13 cellular contexts compared by ENCODE assay signal in genomic region chr1:203631946-203632345, GRCh38. TPM values are rescaled to one million over a fixed set of nuclear protein-coding genes. Genes with fewer than 3 reads are reported as not detected.
DNase-seq lines count a peak whose midpoint lies in the region; ATAC-seq and TF ChIP-seq lines count a peak whose summit lies in the region.
"Had no signal": no experiment of that assay in that cellular context is flagged by ENCODE, and none has a peak within 500 bp of the region (broad histone marks: within the 10 kb centered on the region; RNA-seq: fewer than 3 reads in every experiment).

No MANE protein-coding gene starts in this region.

- H3K36me3 Mint-ChIP-seq in immature natural killer cell, result peaks cover 5 to 24% (median 9%) of the 10 kb centered on the region in 3 donors

- H3K27me3 ChIP-seq in left ventricle myocardium inferior (ENCODE audit: low read depth) (no peaks in the 10 kb centered on the region), transverse colon (no peaks in the 10 kb centered on the region)

- peak overlapping the region; percentile 81 for H3K4me3 ChIP-seq in left ventricle myocardium inferior
- no peak overlapping the region for H3K4me3 ChIP-seq in transverse colon

- TF ChIP-seq POLR2A in transverse colon (IDR thresholded peaks at IDR 0.05), result no peak

- H3K9me3 ChIP-seq in left ventricle myocardium inferior (replicated peaks) (no peaks in the 10 kb centered on the region), transverse colon (no peaks in the 10 kb centered on the region)

- DNase-seq in left ventricle myocardium inferior, result no peak
- no peak for DNase-seq in Right ventricle myocardium superior
- peak; percentile 53 for DNase-seq in NCI-H748 (lab: John Stamatoyannopoulos, UW; ENCODE audit: unreplicated experiment)
- no peak for DNase-seq in immature natural killer cell
- DNase-seq in transverse colon, result no peak
- no peak for DNase-seq in NCI-H510A treated with DMSO at 0.1 percent for 48 hours (lab: John Stamatoyannopoulos, UW)
- no peak for DNase-seq in DMS 273 (lab: John Stamatoyannopoulos, UW; ENCODE audit: unreplicated experiment)
- DNase-seq: activated B cell treated with CpG ODN at 0.5 μM for 24 hours; left colon; NCI-H1417 treated with DMSO at 0.1 percent for 48 hours; stimulated activated naive CD8-positive, alpha-beta T cell treated with anti-CD3 and anti-CD28 coated beads, Interleukin-15, Interleukin-2, amounts not matched to agents 100 U/mL and 50 U/mL, for 24 hours had no signal

- peaks cover 2 to 14% (median 14%) of the 10 kb centered on the region in 3 donors for H3K27me3 Mint-ChIP-seq in immature natural killer cell (ENCODE audit: low read depth in 3 of 3)
- H3K27me3 Mint-ChIP-seq: activated B cell treated with CpG ODN at 0.5 μM for 24 hours had no signal

- peaks cover 63 to 71% of the 10 kb centered on the region in 2 donors for H3K4me1 Mint-ChIP-seq in immature natural killer cell

- peaks cover 94% of the 10 kb centered on the region for H3K4me1 ChIP-seq in left ventricle myocardium inferior
- peaks cover 11 to 60% (median 42%) of the 10 kb centered on the region in 4 donors for H3K4me1 ChIP-seq in transverse colon

- in situ Hi-C loops in transverse colon (cut with MboI; ENCODE audit: low pct_ligation_motif_present in 1 of 4, low pct_unique_long_range_greater_than_20kb in 1 of 4, low sequenced_read_pairs in 3 of 4), result loop anchor here in 1 of 4 donors (10.0 kb wide), 1 partner anchor 63 kb away; no protein-coding TSS in a partner anchor

- no peak for ATAC-seq in Right ventricle myocardium superior (ENCODE audit: poor library complexity)
- ATAC-seq in GM21390 (IDR thresholded peaks at IDR 0.05; ENCODE audit: unreplicated experiment), result no peak
- ATAC-seq: left colon; stimulated activated naive CD8-positive, alpha-beta T cell treated with anti-CD3 and anti-CD28 coated beads, Interleukin-15, Interleukin-2, amounts not matched to agents 100 U/mL and 50 U/mL, for 24 hours had no signal

- H3K9me3 Mint-ChIP-seq in immature natural killer cell, result no peaks in the 10 kb centered on the region
- H3K9me3 Mint-ChIP-seq: activated B cell treated with CpG ODN at 0.5 μM for 24 hours; dendritic cell treated with granulocyte-macrophage colony-stimulating factor and Interleukin-4, amounts not matched to agents 40 ng/mL and 50 ng/mL, for 4 days had no signal

- peaks cover 21% of the 10 kb centered on the region for H3K36me3 ChIP-seq in left ventricle myocardium inferior
- no peaks in the 10 kb centered on the region for H3K36me3 ChIP-seq in transverse colon

- WGBS in transverse colon (ENCODE audit: low coverage in 1 of 2), 2 donors, result 48 to 75% methylated on average over 2 of the region's 2 CpGs

- peak overlapping the region; percentile 12 to 72 (median 48) for H3K27ac Mint-ChIP-seq in immature natural killer cell
- H3K27ac Mint-ChIP-seq: activated B cell treated with CpG ODN at 0.5 μM for 24 hours; dendritic cell treated with granulocyte-macrophage colony-stimulating factor and Interleukin-4, amounts not matched to agents 40 ng/mL and 50 ng/mL, for 4 days had no signal

- TF ChIP-seq EP300 in transverse colon (IDR thresholded peaks at IDR 0.05; ENCODE audit: low read depth), result no peak

- H3K4me3 Mint-ChIP-seq in immature natural killer cell, result no peak overlapping the region
- H3K4me3 Mint-ChIP-seq: activated B cell treated with CpG ODN at 0.5 μM for 24 hours; dendritic cell treated with granulocyte-macrophage colony-stimulating factor and Interleukin-4, amounts not matched to agents 40 ng/mL and 50 ng/mL, for 4 days had no signal

- TF ChIP-seq CTCF in left ventricle myocardium inferior (IDR thresholded peaks at IDR 0.05; ENCODE audit: borderline replicate concordance) (no peak), transverse colon (IDR thresholded peaks at IDR 0.05) (peak in 1 of 5 experiments; percentile 10)

- intact Hi-C loops in left ventricle myocardium inferior (cut with micrococcal nuclease) (no loop called here), Right ventricle myocardium superior (cut with DNase I) (loop anchor here (5.0 kb wide), 1 partner anchor 40 kb away; no protein-coding TSS in a partner anchor), transverse colon (cut with DNase I; ENCODE audit: low total_unique reads) (no loop called here)

- peak overlapping the region; percentile 96 for H3K27ac ChIP-seq in left ventricle myocardium inferior (replicated peaks)
- H3K27ac ChIP-seq in transverse colon, result peak overlapping the region; percentile 89 to 95 (median 93)

RNA-seq across cellular contexts. Expression of gene ATP2B4, which starts 5.3 kb away (rescaled TPM):
- total RNA-seq in left ventricle myocardium inferior (97.7 TPM), Right ventricle myocardium superior (62.9 TPM), transverse colon (100 to 1,000 TPM in 1 of 4 donors, 10 to 100 TPM in 3; 58.4 to 146 (median 79.6) TPM)
- 10 to 100 TPM; 24.5 to 63.1 (median 36.8) TPM for polyA plus RNA-seq in immature natural killer cell
